Comparison of ENCODE assay signal across 14 cellular contexts in the genomic region with DNA sequence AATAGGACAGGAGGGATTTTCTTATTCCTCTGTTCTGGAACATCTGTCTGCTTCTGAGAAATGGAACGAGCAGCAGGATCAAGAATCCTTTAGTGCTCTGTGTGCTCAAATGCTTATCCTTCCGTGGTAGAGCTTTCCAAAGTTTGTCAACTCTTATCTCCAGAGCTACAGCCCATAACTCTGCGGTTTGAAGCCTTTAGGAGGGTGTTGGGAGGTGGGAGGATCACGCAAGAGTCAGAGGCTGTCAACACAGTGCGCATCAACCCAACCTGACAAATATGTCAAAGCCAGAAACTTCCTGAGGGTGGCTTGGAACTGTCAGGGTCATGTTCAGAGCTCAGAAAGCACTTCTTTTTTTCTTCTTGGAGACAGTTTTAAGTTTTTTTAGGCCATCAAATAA.
A peak's percentile ranks its signal among the peaks of the same experiment; 100 is the strongest.
DNase-seq lines count a peak whose midpoint lies in the region; ATAC-seq, FAIRE-seq and TF ChIP-seq lines count a peak whose summit lies in the region.
"Had no signal": no experiment of that assay in that cellular context is flagged by ENCODE, and none has a peak within 500 bp of the region (broad histone marks: within the 10 kb centered on the region; RNA-seq: fewer than 3 reads in every experiment).

No MANE protein-coding gene starts in this region.

- no peak for TF ChIP-seq RAD21 in HepG2 (CRISPR knock-in tag; IDR thresholded peaks at IDR 0.05)

- H3K27ac ChIP-seq in heart left ventricle (peak overlapping the region in 9 of 12 donors; percentile 2 to 76 (median 69)), HepG2 (ENCODE audit: extremely low read length, insufficient read depth, low read length) (no peak overlapping the region)
- H3K27ac ChIP-seq: prostate gland had no signal

- H3K36me3 Mint-ChIP-seq in chondrocyte (ENCODE audit: low read depth) = peaks cover 14% of the 10 kb centered on the region

- H3K36me3 ChIP-seq in heart left ventricle (peaks cover 0 to 27% (median 6%) of the 10 kb centered on the region in 9 donors), HepG2 (replicated peaks in 1 of 2; ENCODE audit: control insufficient read depth in 1 of 2, insufficient read depth in 2 of 2, low read length in 2 of 2) (peaks cover 31 to 70% of the 10 kb centered on the region in 2 experiments)
- H3K36me3 ChIP-seq: prostate gland had no signal

- peak overlapping the region; percentile 10 for H3K4me3 Mint-ChIP-seq in chondrocyte (ENCODE audit: unreplicated experiment)

- no peak overlapping the region for H3K4me2 ChIP-seq in HepG2 (ENCODE audit: low read depth, low read length)

- no peak for TF ChIP-seq POLR2A in heart left ventricle (IDR thresholded peaks at IDR 0.05)
- TF ChIP-seq POLR2A in HepG2 (IDR thresholded peaks at IDR 0.05; ENCODE audit: insufficient read depth in 1 of 2, low read depth in 2 of 2, low read length in 2 of 2) = no peak

- TF ChIP-seq CTCF in heart left ventricle (IDR thresholded peaks at IDR 0.05) = no peak
- TF ChIP-seq CTCF in chondrocyte (IDR thresholded peaks at IDR 0.05) = no peak
- TF ChIP-seq CTCF in HepG2 (CRISPR knock-in tag; IDR thresholded peaks at IDR 0.05) = no peak

- peaks cover 15 to 90% (median 63%) of the 10 kb centered on the region in 12 donors for H3K4me1 ChIP-seq in heart left ventricle
- peaks cover 66% of the 10 kb centered on the region for H3K4me1 ChIP-seq in HepG2 (ENCODE audit: insufficient read depth, low read length)
- H3K4me1 ChIP-seq: prostate gland had no signal

- no peak for FAIRE-seq in HepG2 (lab: Jason Lieb, UNC)
- FAIRE-seq: urothelium cell line had no signal

- peaks cover 4% of the 10 kb centered on the region for H3K4me1 Mint-ChIP-seq in chondrocyte (ENCODE audit: low read depth)

- POLR2A ChIA-PET in HepG2 (lab: Yijun Ruan, JAX) = interaction anchor here (0.7 to 1.0 kb wide), 2 partner anchors 18 to 97 kb away, joined by 3 read pairs; no protein-coding TSS in a partner anchor

- TF ChIP-seq EP300 in HepG2 (IDR thresholded peaks at IDR 0.05; ENCODE audit: low read depth in 2 of 2, low read length in 2 of 2) (no peak), HepG2 (CRISPR knock-in tag; IDR thresholded peaks at IDR 0.05; ENCODE audit: borderline replicate concordance) (no peak)

- H3K4me3 ChIP-seq in heart left ventricle (no peak overlapping the region), HepG2 (replicated peaks in 1 of 3; ENCODE audit: insufficient read depth in 1 of 3, low read depth in 2 of 3, low read length in 3 of 3) (no peak overlapping the region)
- H3K4me3 ChIP-seq: lung, prostate gland had no signal

- peaks cover 8% of the 10 kb centered on the region; the same call in 1 of the 2 replicates for H4K20me1 ChIP-seq in HepG2 (ENCODE audit: insufficient read depth, low read length)

- 50 to 56% (median 52%) methylated on average over 5 of the region's 5 CpGs for WGBS in heart left ventricle, 4 donors
- 87% methylated on average over 5 of the region's 5 CpGs for WGBS in HepG2 (ENCODE audit: low lambda C conversion rate)

- H3K9me3 Mint-ChIP-seq in chondrocyte (ENCODE audit: low read depth) = no peaks in the 10 kb centered on the region

- CTCF ChIA-PET in HepG2 (lab: Yijun Ruan, JAX; ENCODE audit: low intra/inter-chr PET ratio, low total read pairs) = no interaction called here

- ATAC-seq in heart left ventricle (peak; percentile 11 to 28 (median 27)), HepG2 (no peak), GM21447 (IDR thresholded peaks at IDR 0.05; ENCODE audit: unreplicated experiment) (no peak), HG02759 (IDR thresholded peaks at IDR 0.05; ENCODE audit: unreplicated experiment) (no peak)
- ATAC-seq: esophagus mucosa had no signal

- DNase-seq in heart left ventricle = no peak
- DNase-seq in cardiac septum (ENCODE audit: low spot score) = no peak
- DNase-seq in chondrocyte (ENCODE audit: low spot score) = no peak
- DNase-seq in HepG2 (ENCODE audit: low spot score) = no peak
- no peak for DNase-seq in NCI-H2171 treated with DMSO at 0.1 percent for 48 hours (lab: John Stamatoyannopoulos, UW)
- DNase-seq in SW480 (ENCODE audit: low spot score) = no peak
- DNase-seq: H7, NCI-H526 had no signal

- H3K27me3 ChIP-seq in heart left ventricle (no peaks in the 10 kb centered on the region), HepG2 (ENCODE audit: control insufficient read depth in 1 of 2, insufficient read depth in 2 of 2, low read length in 2 of 2) (no peaks in the 10 kb centered on the region)

- in situ Hi-C loops in HepG2 (cut with HindIII; ENCODE audit: extremely low pct_ligation_motif_present, low pct_unique_long_range_greater_than_20kb) = no loop called here

- no peak overlapping the region for H3K9ac ChIP-seq in HepG2 (ENCODE audit: insufficient read depth, low read depth, low read length)

- H3K27me3 Mint-ChIP-seq in chondrocyte (ENCODE audit: low read depth) = no peaks in the 10 kb centered on the region

- peak overlapping the region; percentile 75 for H3K27ac Mint-ChIP-seq in chondrocyte (ENCODE audit: unreplicated experiment)

- peaks cover 7% of the 10 kb centered on the region for H3K79me2 ChIP-seq in HepG2 (ENCODE audit: insufficient read depth, low read length)

- no peaks in the 10 kb centered on the region for H3K9me3 ChIP-seq in heart left ventricle
- H3K9me3 ChIP-seq in HepG2 (ENCODE audit: low read length) = no peaks in the 10 kb centered on the region
- H3K9me3 ChIP-seq: prostate gland had no signal

- H2AFZ ChIP-seq in HepG2 (ENCODE audit: low read length) = no peak overlapping the region

- no TSS peak for BruUV-seq in HepG2 (replicated peaks; lab: Mats Ljungman, UMichigan)

- intact Hi-C loops in heart left ventricle (cut with DNase I) = loop anchor here in 3 of 10 donors (5.0 kb wide), 3 partner anchors 34 to 94 kb away; partner anchors contain the start of gene CRIM1 (in 1 of the 3)
- intact Hi-C loops in cardiac septum (cut with DNase I) = loop anchor here (2.0 kb wide), 1 partner anchor 19 kb away; no protein-coding TSS in a partner anchor
- intact Hi-C loops in HepG2 (cut with micrococcal nuclease; ENCODE audit: unreplicated experiment) = loop anchor here (5.0 kb wide), 1 partner anchor 39 kb away; no protein-coding TSS in a partner anchor

TF ChIP-seq in HepG2, 621 proteins besides CTCF, POLR2A, EP300 and RAD21:
- TF ChIP-seq HNRNPH1 (optimal IDR thresholded peaks at IDR 0.05; ENCODE audit: low read depth, low read length) (no peak), RBM22 (optimal IDR thresholded peaks at IDR 0.05; ENCODE audit: low read length) (peak; percentile 40), ZBTB33 (CRISPR knock-in tag; IDR thresholded peaks at IDR 0.05) (0 out of 2 replicates have a peak, but pooled peaks have one; percentile 30)

Comparison
In these comparisons a context has a peak if more than half of its experiments do, and no peak if none do; other contexts are left out.
1. ATAC-seq: peak in heart left ventricle (4 of 4); none in HepG2 (single experiment), GM21447 (single experiment) and HG02759 (single experiment).